23 cellular contexts compared by ENCODE assay signal in the genomic region with DNA sequence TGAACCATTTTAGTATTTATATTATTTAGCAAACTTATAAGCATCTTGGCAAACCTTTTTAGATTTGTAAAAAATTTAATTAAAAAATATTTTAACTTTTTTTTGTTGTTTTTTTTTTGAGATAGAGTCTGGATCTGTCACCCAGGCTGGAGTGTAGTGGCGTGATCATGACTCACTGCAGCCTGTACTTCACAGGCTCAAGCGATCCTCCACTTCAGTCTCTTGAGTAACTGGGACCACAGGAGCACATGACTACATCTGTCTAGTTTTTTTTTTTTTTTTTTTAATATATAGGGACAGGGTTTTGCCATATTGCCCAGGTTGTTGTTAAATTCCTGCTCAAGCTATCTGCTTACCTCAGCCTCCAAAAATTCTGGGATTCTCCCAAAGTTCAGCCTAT.
"Had no signal": no experiment of that assay in that cellular context is flagged by ENCODE, and none has a peak within 500 bp of the region (broad histone marks: within the 10 kb centered on the region; RNA-seq: fewer than 3 reads in every experiment).

No MANE protein-coding gene starts in this region.

- DNase-seq: activated CD4-positive, alpha-beta memory T cell treated with anti-CD3 and anti-CD28 coated beads, Interleukin-2, amount 10 ng/mL, durations not matched to agents 7 days and 5 days; activated CD4-positive, alpha-beta T cell treated with anti-CD3 and anti-CD28 coated beads for 36 hours; activated effector memory CD4-positive, alpha-beta T cell treated with anti-CD3 and anti-CD28 coated beads, Interleukin-2, amount 50 U/mL, for 16 hours; activated T-cell treated with anti-CD3 and anti-CD28 coated beads, Interleukin-2, amount 50 U/mL, for 48 hours; adrenal gland; central memory CD4-positive, alpha-beta T cell; esophagus squamous epithelium; foreskin melanocyte; heart left ventricle; left cardiac atrium; lower lobe of right lung; nephron progenitor cell; occipital lobe; right cardiac atrium; stimulated activated CD4-positive, alpha-beta T cell treated with anti-CD3 and anti-CD28 coated beads, Interleukin-15, amount 100 ng/mL, for 24 hours; stimulated activated CD4-positive, alpha-beta T cell treated with anti-CD3 and anti-CD28 coated beads, Interleukin-4, amount 100 ng/mL, for 1 hour; stimulated activated naive CD4-positive, alpha-beta T cell treated with Interleukin-2 at 50 U/mL for 16 hours; substantia nigra; T1000; uterus had no signal

- H3K4me3 ChIP-seq: adrenal gland, coronary artery, esophagus squamous epithelium, heart left ventricle, lower lobe of right lung, skin epidermis, tibial nerve, uterus had no signal

- H3K4me1 ChIP-seq: adrenal gland, esophagus squamous epithelium, heart left ventricle, lower lobe of right lung, tibial nerve, uterus had no signal

- H3K9me3 ChIP-seq: adrenal gland, esophagus squamous epithelium, lower lobe of right lung, uterus had no signal

- H3K36me3 ChIP-seq: adrenal gland, esophagus squamous epithelium, heart left ventricle, lower lobe of right lung, tibial nerve, uterus had no signal

- ATAC-seq: activated CD4-positive, alpha-beta T cell treated with anti-CD3 and anti-CD28 coated beads for 36 hours; heart left ventricle; left cardiac atrium; lower lobe of right lung; right cardiac atrium had no signal

- H3K27me3 ChIP-seq: adrenal gland, esophagus squamous epithelium, heart left ventricle, tibial nerve, uterus had no signal

- H3K27ac ChIP-seq: adrenal gland, coronary artery, esophagus squamous epithelium, heart left ventricle, lower lobe of right lung, skin epidermis, tibial nerve, uterus had no signal
